Comparison of ENCODE assay signal across 10 cellular contexts in the genomic region with DNA sequence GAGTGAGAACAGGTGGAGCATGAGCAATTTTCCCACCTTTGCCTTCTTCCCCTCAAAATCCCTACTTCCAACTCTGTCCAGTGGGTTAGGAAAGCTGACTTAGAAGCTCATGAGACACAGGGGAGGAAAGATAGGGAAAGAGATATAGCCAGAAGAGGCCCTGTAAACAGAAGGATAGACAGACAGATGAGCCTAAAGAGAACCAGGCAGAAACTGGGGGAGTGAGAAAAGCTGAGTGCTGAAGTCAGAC. TPM values are rescaled to one million over a fixed set of nuclear protein-coding genes. Genes with fewer than 3 reads are reported as not detected.
DNase-seq lines count a peak whose midpoint lies in the region; ATAC-seq and TF ChIP-seq lines count a peak whose summit lies in the region.
"Had no signal": no experiment of that assay in that cellular context is flagged by ENCODE, and none has a peak within 500 bp of the region (broad histone marks: within the 10 kb centered on the region; RNA-seq: fewer than 3 reads in every experiment).

No MANE protein-coding gene starts in this region.

- H3K79me2 ChIP-seq in neural progenitor cell (ENCODE audit: low read depth), result peaks cover 92% of the 10 kb centered on the region

- H3K4me1 Mint-ChIP-seq in neural progenitor cell, result peaks cover 61% of the 10 kb centered on the region

- H3K4me1 ChIP-seq in ES-I3 (ENCODE audit: insufficient read depth, low read length), result peaks cover 38% of the 10 kb centered on the region
- peaks cover 5 to 24% of the 10 kb centered on the region in 2 donors for H3K4me1 ChIP-seq in breast epithelium
- peaks cover 51% of the 10 kb centered on the region for H3K4me1 ChIP-seq in neural progenitor cell

- H3K9ac ChIP-seq in ES-I3 (ENCODE audit: low read depth, low read length) (peak overlapping the region; percentile 4; the same call in 1 of the 2 replicates), neural progenitor cell (peak overlapping the region; percentile 12)

- ATAC-seq in HG02763 (IDR thresholded peaks at IDR 0.05; ENCODE audit: unreplicated experiment), result no peak

- peaks cover 48% of the 10 kb centered on the region for H3K36me3 Mint-ChIP-seq in neural progenitor cell
- H3K36me3 Mint-ChIP-seq: activated naive CD8-positive, alpha-beta T cell treated with anti-CD3 and anti-CD28 coated beads for 36 hours had no signal

- TF ChIP-seq CTCF in breast epithelium (IDR thresholded peaks at IDR 0.05), result no peak
- TF ChIP-seq CTCF in neural progenitor cell (IDR thresholded peaks at IDR 0.05), result no peak

- no peaks in the 10 kb centered on the region for H3K9me3 Mint-ChIP-seq in neural progenitor cell
- H3K9me3 Mint-ChIP-seq: activated naive CD8-positive, alpha-beta T cell treated with anti-CD3 and anti-CD28 coated beads for 36 hours had no signal

- H3K36me3 ChIP-seq in ES-I3 (ENCODE audit: insufficient read depth, low read length) (peaks cover 9% of the 10 kb centered on the region), breast epithelium (no peaks in the 10 kb centered on the region), neural progenitor cell (peaks cover 7% of the 10 kb centered on the region)

- H3K27ac Mint-ChIP-seq in neural progenitor cell, result peak overlapping the region; percentile 98
- H3K27ac Mint-ChIP-seq: activated naive CD8-positive, alpha-beta T cell treated with anti-CD3 and anti-CD28 coated beads for 36 hours had no signal

- H3K4me3 ChIP-seq in breast epithelium (no peak overlapping the region), neural progenitor cell (peak overlapping the region; percentile 31)

- H3K27ac ChIP-seq in breast epithelium (peak overlapping the region; percentile 88 to 90), neural progenitor cell (peak overlapping the region; percentile 99)

- no peak overlapping the region for H2AFZ ChIP-seq in neural progenitor cell (replicated peaks)

- H3K9me3 ChIP-seq in ES-I3 (ENCODE audit: control insufficient read depth, insufficient read depth, low read length), result no peaks in the 10 kb centered on the region
- H3K9me3 ChIP-seq in breast epithelium, result no peaks in the 10 kb centered on the region
- no peaks in the 10 kb centered on the region for H3K9me3 ChIP-seq in neural progenitor cell (ENCODE audit: low read depth)

- H3K27me3 ChIP-seq in breast epithelium (peaks cover 0 to 3% of the 10 kb centered on the region in 2 donors), neural progenitor cell (no peaks in the 10 kb centered on the region)

- H3F3A ChIP-seq in neural progenitor cell (ENCODE audit: low read depth), result peaks cover 79% of the 10 kb centered on the region

- peaks cover 85% of the 10 kb centered on the region for H4K20me1 ChIP-seq in neural progenitor cell (ENCODE audit: low read depth)

- peak overlapping the region; percentile 92 for H3K4me2 ChIP-seq in neural progenitor cell

- DNase-seq in breast epithelium (ENCODE audit: low spot score in 2 of 2) (no peak), neural progenitor cell (ENCODE audit: low spot score) (no peak), LoVo (ENCODE audit: low spot score) (no peak), NK-92 (lab: John Stamatoyannopoulos, UW; ENCODE audit: unreplicated experiment) (no peak)
- DNase-seq: activated naive CD8-positive, alpha-beta T cell treated with anti-CD3 and anti-CD28 coated beads for 36 hours; DND-41; NCI-H187; stimulated activated CD4-positive, alpha-beta T cell treated with anti-CD3 and anti-CD28 coated beads, Interleukin-4, amount 100 ng/mL, for 1 hour had no signal

- H3K4me3 Mint-ChIP-seq in neural progenitor cell, result peak overlapping the region; percentile 90
- H3K4me3 Mint-ChIP-seq: activated naive CD8-positive, alpha-beta T cell treated with anti-CD3 and anti-CD28 coated beads for 36 hours had no signal

- intact Hi-C loops in breast epithelium (cut with DNase I; ENCODE audit: low total_unique reads), result no loop called here

- TF ChIP-seq POLR2A in breast epithelium (IDR thresholded peaks at IDR 0.05), result no peak

- H3K27me3 Mint-ChIP-seq in neural progenitor cell (ENCODE audit: insufficient read depth, low read depth), result peaks cover 21% of the 10 kb centered on the region

RNA-seq across cellular contexts. Expression of gene AJUBA, which starts 5.0 kb away (rescaled TPM):
- total RNA-seq in breast epithelium (10 to 100 TPM in 2 of 3 donors, 1 to 10 TPM in 1; 3.2 to 24.0 (median 18.7) TPM), neural progenitor cell (ENCODE audit: low replicate concordance) (99.6 and 147 TPM in 2 replicates)

RNA-seq across cellular contexts. Expression of gene HAUS4, which starts 20.5 kb away (rescaled TPM):
- total RNA-seq in breast epithelium, result 10 to 100 TPM; 67.3 to 86.5 (median 68.3) TPM
- total RNA-seq in neural progenitor cell (ENCODE audit: low replicate concordance), result 93.3 and 103 TPM in 2 replicates

RNA-seq across cellular contexts. Expression of gene C14orf93, which starts 32.6 kb away (rescaled TPM):
- total RNA-seq in breast epithelium (10 to 100 TPM; 10.8 to 24.1 (median 19.4) TPM), neural progenitor cell (ENCODE audit: low replicate concordance) (8.2 and 11.0 TPM in 2 replicates)

RNA-seq across cellular contexts. Expression of gene PRMT5, which starts 48.2 kb away (rescaled TPM):
- total RNA-seq in breast epithelium (10 to 100 TPM; 48.6 to 80.6 (median 71.4) TPM), neural progenitor cell (ENCODE audit: low replicate concordance) (54.6 and 97.6 TPM in 2 replicates)

RNA-seq across cellular contexts. Expression of gene PSMB5, which starts 57.3 kb away (rescaled TPM):
- total RNA-seq in breast epithelium, result 100 to 1,000 TPM; 120 to 144 (median 129) TPM
- total RNA-seq in neural progenitor cell (ENCODE audit: low replicate concordance), result 154 and 223 TPM in 2 replicates
